In genomic region chr9:126373241-126373640, GRCh38 we compare ENCODE assay signal across 13 cellular contexts. TPM values are rescaled to one million over a fixed set of nuclear protein-coding genes. Genes with fewer than 3 reads are reported as not detected.
DNase-seq lines count a peak whose midpoint lies in the region; ATAC-seq, FAIRE-seq and TF ChIP-seq lines count a peak whose summit lies in the region.
"Had no signal": no experiment of that assay in that cellular context is flagged by ENCODE, and none has a peak within 500 bp of the region (broad histone marks: within the 10 kb centered on the region; RNA-seq: fewer than 3 reads in every experiment).

No MANE protein-coding gene starts in this region.

- no peak for TF ChIP-seq CTCF in bronchial epithelial cell (IDR thresholded peaks at IDR 0.05; ENCODE audit: insufficient read depth, low read length, severe bottlenecking)

- no peak overlapping the region for H3K4me3 ChIP-seq in bronchial epithelial cell (ENCODE audit: low read depth, low read length)
- H3K4me3 ChIP-seq in mesodermal cell (ENCODE audit: extremely low read depth, insufficient read depth, low read length, poor library complexity, severe bottlenecking): no peak overlapping the region
- H3K4me3 ChIP-seq: cardiac muscle cell, sigmoid colon had no signal

- H3K9me3 Mint-ChIP-seq in stimulated activated effector memory CD8-positive, alpha-beta T cell treated with anti-CD3 and anti-CD28 coated beads, Interleukin-12 subunit alpha, Interleukin-12 subunit beta, amount 100 ng/mL, for 72 hours: no peaks in the 10 kb centered on the region
- H3K9me3 Mint-ChIP-seq: IgD-negative memory B cell had no signal

- H3K27ac Mint-ChIP-seq in stimulated activated effector memory CD8-positive, alpha-beta T cell treated with anti-CD3 and anti-CD28 coated beads, Interleukin-12 subunit alpha, Interleukin-12 subunit beta, amount 100 ng/mL, for 72 hours: no peak overlapping the region
- H3K27ac Mint-ChIP-seq: IgD-negative memory B cell had no signal

- peak overlapping the region; percentile 57 for H3K27ac ChIP-seq in mesodermal cell (ENCODE audit: low read depth, low read length, severe bottlenecking)

- TF ChIP-seq POLR2A in GM12891 (IDR thresholded peaks at IDR 0.05; ENCODE audit: low read depth, low read length): no peak

- peaks cover 65% of the 10 kb centered on the region for H3K4me1 ChIP-seq in mesodermal cell (ENCODE audit: control insufficient read depth, insufficient read depth, low read length, poor library complexity, severe bottlenecking)

- peaks cover 37% of the 10 kb centered on the region for H3K4me1 Mint-ChIP-seq in stimulated activated effector memory CD8-positive, alpha-beta T cell treated with anti-CD3 and anti-CD28 coated beads, Interleukin-12 subunit alpha, Interleukin-12 subunit beta, amount 100 ng/mL, for 72 hours

- DNase-seq in DMS79 (lab: John Stamatoyannopoulos, UW) (peak; percentile 89), LHCN-M2 (ENCODE audit: low read depth) (peak; percentile 24), bronchial epithelial cell (ENCODE audit: low read depth) (peak; percentile 94), GM12891 (ENCODE audit: insufficient read length, low spot score) (no peak)
- DNase-seq in stimulated activated effector memory CD8-positive, alpha-beta T cell treated with anti-CD3 and anti-CD28 coated beads, Interleukin-12 subunit alpha, Interleukin-12 subunit beta, amount 100 ng/mL, for 72 hours (ENCODE audit: low spot score in 2 of 2): no peak
- DNase-seq: NCI-H526 treated with DMSO at 0.1 percent for 48 hours, sigmoid colon had no signal

- no peak for FAIRE-seq in bronchial epithelial cell (lab: Jason Lieb, UNC)
- FAIRE-seq in GM12891 (lab: Jason Lieb, UNC): no peak
- FAIRE-seq: GM18507 had no signal

- H3K36me3 ChIP-seq in bronchial epithelial cell (ENCODE audit: control insufficient read depth, insufficient read depth, low read length) (no peaks in the 10 kb centered on the region), mesodermal cell (ENCODE audit: control insufficient read depth, insufficient read depth, low read length) (peaks cover 5% of the 10 kb centered on the region)
- H3K36me3 ChIP-seq: cardiac muscle cell, sigmoid colon had no signal

- H3K9me3 ChIP-seq in mesodermal cell (ENCODE audit: control insufficient read depth, low read length): no peaks in the 10 kb centered on the region
- H3K9me3 ChIP-seq: sigmoid colon had no signal

- ATAC-seq in HG02642 (IDR thresholded peaks at IDR 0.05; ENCODE audit: poor library complexity, unreplicated experiment) (no peak), GM19467 (IDR thresholded peaks at IDR 0.05; ENCODE audit: unreplicated experiment) (no peak)
- ATAC-seq in stimulated activated effector memory CD8-positive, alpha-beta T cell treated with anti-CD3 and anti-CD28 coated beads, Interleukin-12 subunit alpha, Interleukin-12 subunit beta, amount 100 ng/mL, for 72 hours: no peak

- no peaks in the 10 kb centered on the region for H3K36me3 Mint-ChIP-seq in stimulated activated effector memory CD8-positive, alpha-beta T cell treated with anti-CD3 and anti-CD28 coated beads, Interleukin-12 subunit alpha, Interleukin-12 subunit beta, amount 100 ng/mL, for 72 hours

- 70 to 87% methylated on average over 5 of the region's 5 CpGs for WGBS in mesodermal cell (ENCODE audit: insufficient coverage in 2 of 2), 2 experiments

- H3K4me3 Mint-ChIP-seq in stimulated activated effector memory CD8-positive, alpha-beta T cell treated with anti-CD3 and anti-CD28 coated beads, Interleukin-12 subunit alpha, Interleukin-12 subunit beta, amount 100 ng/mL, for 72 hours: no peak overlapping the region
- H3K4me3 Mint-ChIP-seq: IgD-negative memory B cell had no signal

- H3K27me3 ChIP-seq in bronchial epithelial cell (ENCODE audit: control insufficient read depth, insufficient read depth, low read length): no peaks in the 10 kb centered on the region
- H3K27me3 ChIP-seq: cardiac muscle cell, sigmoid colon had no signal

TF ChIP-seq in GM12891, 5 proteins besides CTCF, POLR2A, EP300 and RAD21:
- TF ChIP-seq TAF1 (IDR thresholded peaks at IDR 0.05; ENCODE audit: low read depth, low read length): no peak
- TF ChIP-seq SPI1 (IDR thresholded peaks at IDR 0.05; ENCODE audit: low read depth, low read length): no peak
- no peak for TF ChIP-seq POLR2AphosphoS5 (IDR thresholded peaks at IDR 0.05; ENCODE audit: low read depth, low read length)
- TF ChIP-seq PAX5 (IDR thresholded peaks at IDR 0.05; ENCODE audit: insufficient read depth, low read length, severe bottlenecking): no peak
- TF ChIP-seq POU2F2 (IDR thresholded peaks at IDR 0.05; ENCODE audit: low read depth, low read length): no peak

RNA-seq across cellular contexts. Expression of gene MVB12B, which starts 46.6 kb away (rescaled TPM):
- total RNA-seq in LHCN-M2 (2014; rRNA removed) (3.7 and 4.8 TPM in 2 replicates), bronchial epithelial cell (0.26 and 0.90 TPM in 2 replicates)
- 3.0 TPM for polyA plus RNA-seq in LHCN-M2 (2012)
- 19.5 TPM for polyA plus RNA-seq in mesodermal cell (2013, experiment 1 of 2)
- 17.1 TPM for polyA plus RNA-seq in mesodermal cell (2013, experiment 2 of 2)
- not detected for polyA plus RNA-seq in GM12891 (2012; ENCODE audit: low read depth, missing spikeins)

Comparison
In these comparisons a context has a peak if more than half of its experiments do, and no peak if none do; other contexts are left out.
1. DNase-seq: peak in DMS79 (single experiment), LHCN-M2 (single experiment) and bronchial epithelial cell (single experiment); none in GM12891 (single experiment) and stimulated activated effector memory CD8-positive, alpha-beta T cell treated with anti-CD3 and anti-CD28 coated beads, Interleukin-12 subunit alpha, Interleukin-12 subunit beta, amount 100 ng/mL, for 72 hours (0 of 2).